In genomic region chr1:119715542-119715941, GRCh38 we compare ENCODE assay signal across 11 cellular contexts. TPM values are rescaled to one million over a fixed set of nuclear protein-coding genes. Genes with fewer than 3 reads are reported as not detected.
A peak's percentile ranks its signal among the peaks of the same experiment; 100 is the strongest.
DNase-seq lines count a peak whose midpoint lies in the region; ATAC-seq and TF ChIP-seq lines count a peak whose summit lies in the region.
"Had no signal": no experiment of that assay in that cellular context is flagged by ENCODE, and none has a peak within 500 bp of the region (broad histone marks: within the 10 kb centered on the region; RNA-seq: fewer than 3 reads in every experiment).

No MANE protein-coding gene starts in this region.

- ATAC-seq in GM19395 (IDR thresholded peaks at IDR 0.05; ENCODE audit: unreplicated experiment), result no peak

- H3F3A ChIP-seq in Loucy (ENCODE audit: low read depth), result no peaks in the 10 kb centered on the region

- TF ChIP-seq EP300 in suprapubic skin (IDR thresholded peaks at IDR 0.05), result no peak

- peak overlapping the region; percentile 97 for H3K9ac ChIP-seq in Loucy (ENCODE audit: low read depth, low read length, poor library complexity, severe bottlenecking)

- no peak overlapping the region for H3K27ac ChIP-seq in suprapubic skin

- H3K36me3 ChIP-seq in Loucy (ENCODE audit: insufficient read depth, low read length) (peaks cover 13% of the 10 kb centered on the region; the same call in 1 of the 2 replicates), suprapubic skin (no peaks in the 10 kb centered on the region)

- H2AFZ ChIP-seq in Loucy (ENCODE audit: low read length), result no peak overlapping the region

- H3K9me3 ChIP-seq in Loucy (ENCODE audit: insufficient read depth, low read depth, low read length) (no peaks in the 10 kb centered on the region), suprapubic skin (no peaks in the 10 kb centered on the region)

- TF ChIP-seq CTCF in Loucy (conservative IDR thresholded peaks at IDR 0.05; ENCODE audit: low read length) (0 out of 2 replicates have a peak, but pooled peaks have one; percentile 19), cardiac fibroblast (IDR thresholded peaks at IDR 0.05; ENCODE audit: low read depth, low read length) (no peak), suprapubic skin (IDR thresholded peaks at IDR 0.05) (no peak)

- H3K9me2 ChIP-seq in Loucy (replicated peaks; ENCODE audit: low read depth, low read length), result no peaks in the 10 kb centered on the region

- H3K27me3 ChIP-seq in Loucy (ENCODE audit: insufficient read depth, low read length, poor library complexity, severe bottlenecking) (peaks cover 5% of the 10 kb centered on the region), suprapubic skin (no peaks in the 10 kb centered on the region)

- DNase-seq in EH (ENCODE audit: low read depth) (peak; percentile 44), cardiac fibroblast (ENCODE audit: low read depth in 2 of 2) (peak; percentile 18 to 20), midbrain (lab: John Stamatoyannopoulos, UW) (peak; percentile 54), suprapubic skin (ENCODE audit: low spot score in 2 of 2) (no peak), DMS53 treated with DMSO at 0.1 percent for 48 hours (lab: John Stamatoyannopoulos, UW; ENCODE audit: unreplicated experiment) (no peak), NCI-H2029 treated with DMSO at 0.1 percent for 48 hours (lab: John Stamatoyannopoulos, UW) (no peak)
- DNase-seq: NCI-H1105, SIG-M5 had no signal

- TF ChIP-seq POLR2A in suprapubic skin (IDR thresholded peaks at IDR 0.05), result no peak

- 38% methylated on average over 5 of the region's 5 CpGs for WGBS in suprapubic skin

- H3K79me2 ChIP-seq in Loucy (ENCODE audit: insufficient read depth, low read length), result peaks cover 88% of the 10 kb centered on the region

- peaks cover 73% of the 10 kb centered on the region for H3K4me1 ChIP-seq in Loucy (ENCODE audit: insufficient read depth, low read length, poor library complexity, severe bottlenecking)
- peaks cover 48% of the 10 kb centered on the region for H3K4me1 ChIP-seq in suprapubic skin

- peak overlapping the region; percentile 87 for H3K4me2 ChIP-seq in Loucy (ENCODE audit: low read depth, low read length, poor library complexity, severe bottlenecking)

- peaks cover 65% of the 10 kb centered on the region for H4K20me1 ChIP-seq in Loucy (ENCODE audit: insufficient read depth, low read length, poor library complexity, severe bottlenecking)

- H3K4me3 ChIP-seq in Loucy (ENCODE audit: low read length, poor library complexity, severe bottlenecking) (peak overlapping the region; percentile 99), cardiac fibroblast (replicated peaks in 1 of 2; ENCODE audit: low read depth in 2 of 2, low read length in 2 of 2) (no peak overlapping the region), suprapubic skin (no peak overlapping the region)

RNA-seq across cellular contexts. Expression of gene PHGDH, which starts 3.8 kb away (rescaled TPM):
- total RNA-seq in suprapubic skin, result 100 to 1,000 TPM in 2 of 4 donors, 10 to 100 TPM in 2; 81.3 to 130 (median 100.0) TPM

RNA-seq across cellular contexts. Expression of gene HMGCS2, which starts 53.2 kb away (rescaled TPM):
- total RNA-seq in suprapubic skin, result 100 to 1,000 TPM in 1 of 4 donors, 10 to 100 TPM in 3; 20.9 to 389 (median 33.5) TPM
- total RNA-seq: pulmonary artery endothelial cell had no signal

Comparison
In these comparisons a context has a peak if more than half of its experiments do, and no peak if none do; other contexts are left out.
1. DNase-seq: peak in EH (single experiment), cardiac fibroblast (2 of 2) and midbrain (single experiment); none in suprapubic skin (0 of 2), DMS53 treated with DMSO at 0.1 percent for 48 hours (single experiment) and NCI-H2029 treated with DMSO at 0.1 percent for 48 hours (single experiment).